1 cellular context compared by ENCODE assay signal in the genomic region with DNA sequence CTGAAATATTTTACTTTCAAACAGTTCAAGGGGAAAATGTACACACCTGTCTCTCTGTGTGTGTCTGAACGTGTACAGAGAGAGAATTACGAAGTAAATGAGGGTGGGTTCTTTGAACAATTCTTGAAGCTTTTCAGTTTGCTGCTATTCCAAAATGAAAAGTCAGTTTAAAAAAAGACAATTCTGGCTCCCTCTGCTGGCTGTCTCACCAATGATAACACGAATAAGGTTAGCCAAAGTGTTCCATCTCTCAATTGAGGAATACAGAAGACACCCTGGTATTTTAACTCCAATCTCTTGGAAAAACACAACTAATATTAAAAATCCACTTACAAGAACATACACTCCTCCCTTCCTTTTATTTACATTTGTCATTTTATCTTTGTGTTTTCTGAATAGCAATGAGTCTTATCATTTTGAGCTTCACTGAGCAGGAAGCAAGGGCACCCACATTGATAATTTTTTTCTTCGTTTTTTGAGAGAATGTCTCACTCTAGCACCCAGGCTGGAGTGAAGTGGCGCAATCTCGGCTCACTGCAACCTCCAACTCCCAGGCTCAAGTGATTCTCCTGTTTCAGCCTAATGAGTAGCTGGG.
TF ChIP-seq lines count a peak whose summit lies in the region.

No MANE protein-coding gene starts in this region.

TF ChIP-seq in endothelial cell of umbilical vein, 7 proteins besides CTCF, POLR2A, EP300 and RAD21:
- TF ChIP-seq, protein P1, sequence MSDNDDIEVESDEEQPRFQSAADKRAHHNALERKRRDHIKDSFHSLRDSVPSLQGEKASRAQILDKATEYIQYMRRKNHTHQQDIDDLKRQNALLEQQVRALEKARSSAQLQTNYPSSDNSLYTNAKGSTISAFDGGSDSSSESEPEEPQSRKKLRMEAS (IDR thresholded peaks at IDR 0.05; ENCODE audit: insufficient read depth, insufficient read length): no peak
- TF ChIP-seq JUN (IDR thresholded peaks at IDR 0.05; ENCODE audit: borderline replicate concordance, insufficient read depth, insufficient read length, low read depth): no peak
- TF ChIP-seq GATA2 (IDR thresholded peaks at IDR 0.05; ENCODE audit: insufficient read depth, insufficient read length, low read depth, low read length): no peak
- no peak for TF ChIP-seq POLR2AphosphoS5 (IDR thresholded peaks at IDR 0.05; ENCODE audit: insufficient read depth, low read depth, low read length)
- no peak for TF ChIP-seq FOS (IDR thresholded peaks at IDR 0.05; ENCODE audit: borderline replicate concordance, insufficient read depth, low read length)
- no peak for TF ChIP-seq EZH2 (IDR thresholded peaks at IDR 0.05; ENCODE audit: borderline replicate concordance, low read depth, low read length, severe bottlenecking)
- no peak for TF ChIP-seq MYC (IDR thresholded peaks at IDR 0.05; ENCODE audit: low read depth, low read length)
